ENCODE assay signal across 31 cellular contexts in genomic region chr12:54208591-54208990, GRCh38.
"Had no signal": no experiment of that assay in that cellular context is flagged by ENCODE, and none has a peak within 500 bp of the region (broad histone marks: within the 10 kb centered on the region; RNA-seq: fewer than 3 reads in every experiment).

No MANE protein-coding gene starts in this region.

- H3K36me3 ChIP-seq: adrenal gland, breast epithelium had no signal

- DNase-seq: activated B cell treated with CpG ODN at 0.5 μM for 24 hours; activated CD4-positive, alpha-beta memory T cell treated with anti-CD3 and anti-CD28 coated beads for 36 hours; activated CD4-positive, alpha-beta T cell treated with anti-CD3 and anti-CD28 coated beads for 4 hours; activated CD4-positive, alpha-beta T cell treated with anti-CD3 and anti-CD28 coated beads, Interleukin-2, amount 50 U/mL, for 1 hour; activated CD4-positive, CD25-positive, alpha-beta regulatory T cell treated with anti-CD3 and anti-CD28 coated beads, Interleukin-2, amount 50 U/mL, for 72 hours; activated CD8-positive, alpha-beta memory T cell treated with anti-CD3 and anti-CD28 coated beads, Interleukin-2, amount 50 U/mL, for 4 hours; activated gamma-delta T cell treated with Interleukin-2 at 50 U/mL for 16 hours; activated naive CD4-positive, alpha-beta T cell treated with anti-CD3 and anti-CD28 coated beads for 36 hours; activated T-cell treated with anti-CD3 and anti-CD28 coated beads for 4 hours; activated T-cell treated with anti-CD3 and anti-CD28 coated beads, Interleukin-2, amount 50 U/mL, for 4 hours; adrenal gland; body of pancreas; MM.1S; NCI-H1092; NCI-H1436 treated with DMSO at 0.1 percent for 48 hours; NCI-H1694 treated with DMSO at 0.1 percent for 48 hours; NCI-H2029; NCI-H2171; NCI-H510A; NCI-H526; NCI-H748 treated with DMSO at 0.1 percent for 48 hours; NK-92 treated with Interleukin-12 subunit alpha and Interleukin-12 subunit beta, amount 100 ng/mL, for 24 hours; PC-3; SIG-M5; T-cell; T-helper 17 cell had no signal

- H3K4me1 ChIP-seq: adrenal gland, body of pancreas, breast epithelium had no signal

- H3K9me3 ChIP-seq: adrenal gland, body of pancreas, breast epithelium had no signal

- H3K4me3 Mint-ChIP-seq: activated B cell treated with CpG ODN at 0.5 μM for 24 hours; activated CD4-positive, alpha-beta memory T cell treated with anti-CD3 and anti-CD28 coated beads for 36 hours; activated naive CD4-positive, alpha-beta T cell treated with anti-CD3 and anti-CD28 coated beads for 36 hours; activated T-cell treated with anti-CD3 and anti-CD28 coated beads, Interleukin-2, amount 50 U/mL, for 4 hours; activated T-helper 1 cell treated with anti-CD3 and anti-CD28 coated beads, Interleukin-12 subunit alpha, Interleukin-12 subunit beta, Interleukin-2, Interleukin-4 antibody, amounts not matched to agents 30 ng/mL and 10 ng/mL and 1 ng/mL, durations not matched to agents 14 hours and 24 hours and 36 hours; T-cell; T-helper 17 cell had no signal

- H3K9me3 Mint-ChIP-seq: activated B cell treated with CpG ODN at 0.5 μM for 24 hours; activated CD4-positive, alpha-beta memory T cell treated with anti-CD3 and anti-CD28 coated beads for 36 hours; activated naive CD4-positive, alpha-beta T cell treated with anti-CD3 and anti-CD28 coated beads for 36 hours; activated naive CD4-positive, alpha-beta T cell treated with anti-CD3 and anti-CD28 coated beads, Interleukin-2, amount 50 U/mL, for 72 hours; activated T-cell treated with anti-CD3 and anti-CD28 coated beads, Interleukin-2, amount 50 U/mL, for 4 hours; activated T-helper 1 cell treated with anti-CD3 and anti-CD28 coated beads, Interleukin-12 subunit alpha, Interleukin-12 subunit beta, Interleukin-2, Interleukin-4 antibody, amounts not matched to agents 30 ng/mL and 10 ng/mL and 1 ng/mL, durations not matched to agents 14 hours and 24 hours and 36 hours; T-cell had no signal

- H3K4me3 ChIP-seq: adrenal gland, body of pancreas, breast epithelium had no signal

- ATAC-seq: Right ventricle myocardium inferior had no signal

- H3K27ac ChIP-seq: adrenal gland, body of pancreas, breast epithelium, RWPE1 had no signal

- H3K27ac Mint-ChIP-seq: activated CD4-positive, alpha-beta memory T cell treated with anti-CD3 and anti-CD28 coated beads for 36 hours; activated naive CD4-positive, alpha-beta T cell treated with anti-CD3 and anti-CD28 coated beads for 36 hours; activated naive CD4-positive, alpha-beta T cell treated with anti-CD3 and anti-CD28 coated beads, Interleukin-2, amount 50 U/mL, for 72 hours; activated T-helper 1 cell treated with anti-CD3 and anti-CD28 coated beads, Interleukin-12 subunit alpha, Interleukin-12 subunit beta, Interleukin-2, Interleukin-4 antibody, amounts not matched to agents 30 ng/mL and 10 ng/mL and 1 ng/mL, durations not matched to agents 14 hours and 24 hours and 36 hours; T-helper 17 cell had no signal

- H3K36me3 Mint-ChIP-seq: activated CD4-positive, alpha-beta memory T cell treated with anti-CD3 and anti-CD28 coated beads for 36 hours; activated naive CD4-positive, alpha-beta T cell treated with anti-CD3 and anti-CD28 coated beads, Interleukin-2, amount 50 U/mL, for 72 hours; T-cell had no signal
